ENCODE assay signal across 8 cellular contexts in the genomic region with DNA sequence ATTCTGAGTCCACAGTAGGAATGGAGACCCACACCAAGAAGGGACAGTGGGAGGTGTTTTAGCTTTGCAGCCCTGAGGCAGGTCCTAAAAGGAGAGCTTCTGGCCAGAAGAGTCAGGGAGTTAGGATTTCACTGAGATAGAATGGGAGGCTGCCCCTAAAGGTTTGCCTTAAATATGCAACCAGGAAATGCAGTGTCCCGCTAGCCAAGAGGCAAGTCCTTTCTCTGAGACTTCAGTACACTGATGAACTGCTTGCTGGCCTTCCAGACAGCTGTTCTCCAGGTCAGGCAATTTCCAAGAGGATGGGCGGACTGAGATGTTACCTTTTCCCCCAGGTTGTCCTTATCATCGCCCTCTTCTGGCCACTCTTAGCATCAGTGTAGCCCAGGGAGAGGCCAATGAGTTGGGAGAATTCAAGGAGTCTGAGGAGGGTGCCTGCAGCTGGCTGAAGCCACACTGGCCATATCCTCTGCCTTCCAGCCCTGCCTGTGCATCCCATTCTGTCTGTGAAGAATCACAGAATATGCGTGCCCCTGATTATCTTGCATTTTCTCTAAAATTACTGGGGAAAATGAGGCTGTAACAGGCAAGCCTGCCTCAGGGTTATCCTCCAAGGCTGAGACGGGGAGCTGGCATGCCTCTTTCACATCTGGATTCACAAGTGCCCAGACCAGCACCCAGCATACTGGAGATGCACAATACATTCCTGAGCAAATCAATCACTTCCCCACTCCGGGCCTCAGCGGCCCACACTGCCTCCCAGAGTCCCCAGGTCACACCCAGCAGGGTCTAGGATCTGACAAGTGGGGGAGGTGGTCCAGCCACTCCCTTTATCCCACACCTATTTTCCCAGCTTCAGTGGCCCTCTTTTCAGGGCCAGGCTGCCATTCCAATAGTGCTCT. TPM values are rescaled to one million over a fixed set of nuclear protein-coding genes. Genes with fewer than 3 reads are reported as not detected.
DNase-seq lines count a peak whose midpoint lies in the region; ATAC-seq and TF ChIP-seq lines count a peak whose summit lies in the region.

No MANE protein-coding gene starts in this region.

- H4K20me1 ChIP-seq in HCT116 (ENCODE audit: insufficient read depth): no peaks in the 10 kb centered on the region

- TF ChIP-seq RAD21 in HCT116 (IDR thresholded peaks at IDR 0.05; ENCODE audit: low read depth): peak; percentile 62

- no peak overlapping the region for H3K9ac ChIP-seq in HCT116 (ENCODE audit: low read length)

- H3K4me1 ChIP-seq in HCT116 (ENCODE audit: control insufficient read depth in 1 of 2, insufficient read depth in 2 of 2, low read length in 2 of 2): peaks cover 0 to 24% of the 10 kb centered on the region in 2 experiments; a peak in 2 of 4 replicates

- H3K4me2 ChIP-seq in HCT116 (ENCODE audit: low read length): no peak overlapping the region

- no peak overlapping the region for H2AFZ ChIP-seq in HCT116 (ENCODE audit: low read depth, low read length, poor library complexity, severe bottlenecking)

- H3K79me2 ChIP-seq in HCT116 (ENCODE audit: insufficient read depth, low read length): no peaks in the 10 kb centered on the region

- no peaks in the 10 kb centered on the region for H3K9me2 ChIP-seq in HCT116 (ENCODE audit: insufficient read depth)

- POLR2A ChIA-PET in HCT116 (lab: Charles Lee): interaction anchor here (1.2 kb wide), 1 partner anchor 10 kb away, joined by 5 read pairs; no protein-coding TSS in a partner anchor

- CTCF ChIA-PET in HCT116 (lab: Charles Lee): interaction anchor here (0.6 to 3.7 kb wide), 14 partner anchors 8 to 177 kb away, joined by 3 to 28 read pairs (median 6); no protein-coding TSS in a partner anchor

- no peak overlapping the region for H3K4me3 ChIP-seq in HCT116 (replicated peaks in 1 of 2; ENCODE audit: low read depth in 1 of 2, low read length in 2 of 2)
- H3K4me3 ChIP-seq in fibroblast of pulmonary artery (replicated peaks; ENCODE audit: low read depth, low read length): no peak overlapping the region

- TF ChIP-seq POLR2A in HCT116 (IDR thresholded peaks at IDR 0.05; ENCODE audit: borderline replicate concordance, extremely low read depth, insufficient read depth, insufficient read length): no peak

- H3K36me3 ChIP-seq in HCT116 (ENCODE audit: control insufficient read depth in 1 of 2, insufficient read depth in 2 of 2, low read length in 2 of 2): no peaks in the 10 kb centered on the region

- intact Hi-C loops in HCT116 (cut with micrococcal nuclease): loop anchor here (1.0 to 2.0 kb wide), 3 partner anchors 40 to 136 kb away; no protein-coding TSS in a partner anchor

- H3K9me3 ChIP-seq in HCT116 (ENCODE audit: control insufficient read depth in 1 of 2, insufficient read depth in 1 of 2, low read depth in 1 of 2, low read length in 2 of 2): no peaks in the 10 kb centered on the region

- no TSS peak for BruUV-seq in HCT116 (replicated peaks; lab: Mats Ljungman, UMichigan)

- no peaks in the 10 kb centered on the region for H3K27me3 ChIP-seq in HCT116 (ENCODE audit: insufficient read depth, low read length)

- TF ChIP-seq CTCF in HCT116 (IDR thresholded peaks at IDR 0.05 in 2 of 3, conservative IDR thresholded peaks at IDR 0.05 in 1 of 3; ENCODE audit: borderline replicate concordance in 1 of 3, insufficient read depth in 1 of 3, low read depth in 2 of 3, low read length in 2 of 3) (peak; percentile 80 to 85 (median 80)), fibroblast of pulmonary artery (IDR thresholded peaks at IDR 0.05; ENCODE audit: low read length, missing control alignments) (peak; percentile 68)

- DNase-seq in NCI-H2107 treated with DMSO at 0.1 percent for 48 hours (lab: John Stamatoyannopoulos, UW; ENCODE audit: unreplicated experiment) (peak; percentile 25), NCI-H2107 (lab: John Stamatoyannopoulos, UW) (no peak), HCT116 (ENCODE audit: low read depth, low spot score) (peak; percentile 31), fibroblast of pulmonary artery (ENCODE audit: low read depth) (peak; percentile 25), pons (ENCODE audit: low spot score) (peak; percentile 53)
- DNase-seq in activated CD8-positive, alpha-beta memory T cell treated with anti-CD3 and anti-CD28 coated beads, Interleukin-2, amount 50 U/mL, for 48 hours: no peak

- ATAC-seq in HCT116: peak; percentile 57
- ATAC-seq in SK-N-SH treated with all-trans-retinoic acid at 6 μM for 48 hours: peak; percentile 23; the same call in 2 of the 3 replicates
- no peak for ATAC-seq in HG02885 (IDR thresholded peaks at IDR 0.05; ENCODE audit: poor library complexity, unreplicated experiment)

- H3K27ac ChIP-seq in HCT116 (ENCODE audit: low read depth, low read length): no peak overlapping the region

- RAD21 ChIA-PET in HCT116 (lab: Charles Lee; ENCODE audit: low non-redundant PET in 1 of 2, low total read pairs in 2 of 2, uncharacterized antibody in 2 of 2, unreplicated experiment in 2 of 2): interaction anchor here in 1 of 2 experiments (0.6 to 0.8 kb wide), 2 partner anchors 116 to 136 kb away, joined by 3 read pairs; no protein-coding TSS in a partner anchor

TF ChIP-seq in HCT116, 20 proteins besides CTCF, POLR2A, EP300 and RAD21:
- TF ChIP-seq YY1 (IDR thresholded peaks at IDR 0.05; ENCODE audit: extremely low read depth, insufficient replicate concordance, low read depth, low read length) (no peak), JUND (IDR thresholded peaks at IDR 0.05) (no peak), TCF7L2 (IDR thresholded peaks at IDR 0.05; ENCODE audit: borderline replicate concordance, extremely low read depth, insufficient read depth, insufficient read length) (no peak), CBX3 (IDR thresholded peaks at IDR 0.05; ENCODE audit: low read depth) (no peak; the same call in 1 of the 2 replicates), EZH2 (IDR thresholded peaks at IDR 0.05) (no peak), ZNF274 (IDR thresholded peaks at IDR 0.05; ENCODE audit: low read depth, low read length) (no peak), SP1 (IDR thresholded peaks at IDR 0.05; ENCODE audit: low read depth) (no peak)
- TF ChIP-seq, protein P1, sequence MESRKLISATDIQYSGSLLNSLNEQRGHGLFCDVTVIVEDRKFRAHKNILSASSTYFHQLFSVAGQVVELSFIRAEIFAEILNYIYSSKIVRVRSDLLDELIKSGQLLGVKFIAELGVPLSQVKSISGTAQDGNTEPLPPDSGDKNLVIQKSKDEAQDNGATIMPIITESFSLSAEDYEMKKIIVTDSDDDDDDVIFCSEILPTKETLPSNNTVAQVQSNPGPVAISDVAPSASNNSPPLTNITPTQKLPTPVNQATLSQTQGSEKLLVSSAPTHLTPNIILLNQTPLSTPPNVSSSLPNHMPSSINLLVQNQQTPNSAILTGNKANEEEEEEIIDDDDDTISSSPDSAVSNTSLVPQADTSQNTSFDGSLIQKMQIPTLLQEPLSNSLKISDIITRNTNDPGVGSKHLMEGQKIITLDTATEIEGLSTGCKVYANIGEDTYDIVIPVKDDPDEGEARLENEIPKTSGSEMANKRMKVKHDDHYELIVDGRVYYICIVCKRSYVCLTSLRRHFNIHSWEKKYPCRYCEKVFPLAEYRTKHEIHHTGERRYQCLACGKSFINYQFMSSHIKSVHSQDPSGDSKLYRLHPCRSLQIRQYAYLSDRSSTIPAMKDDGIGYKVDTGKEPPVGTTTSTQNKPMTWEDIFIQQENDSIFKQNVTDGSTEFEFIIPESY (IDR thresholded peaks at IDR 0.05; ENCODE audit: extremely low read depth, insufficient replicate concordance, low read length): no peak
- TF ChIP-seq, protein P2, sequence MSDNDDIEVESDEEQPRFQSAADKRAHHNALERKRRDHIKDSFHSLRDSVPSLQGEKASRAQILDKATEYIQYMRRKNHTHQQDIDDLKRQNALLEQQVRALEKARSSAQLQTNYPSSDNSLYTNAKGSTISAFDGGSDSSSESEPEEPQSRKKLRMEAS (IDR thresholded peaks at IDR 0.05): no peak

TF ChIP-seq in SK-N-SH treated with all-trans-retinoic acid at 6 μM for 48 hours, 23 proteins besides CTCF, POLR2A, EP300 and RAD21:
- TF ChIP-seq ZNF70 (CRISPR knock-in tag; IDR thresholded peaks at IDR 0.05): no peak
- TF ChIP-seq TCF4 (CRISPR knock-in tag; IDR thresholded peaks at IDR 0.05; ENCODE audit: borderline replicate concordance): no peak
- TF ChIP-seq CSDC2 (CRISPR knock-in tag; IDR thresholded peaks at IDR 0.05): no peak

RNA-seq across cellular contexts. Expression of a gene that starts 2.4 kb away (rescaled TPM):
- 1.3 TPM for total RNA-seq in HCT116 (2021; ENCODE audit: unreplicated experiment)
- polyA plus RNA-seq in HCT116 (2012): 0.31 and 0.39 TPM in 2 replicates

Comparison
In these comparisons a context has a peak if more than half of its experiments do, and no peak if none do; other contexts are left out.
1. DNase-seq: peak in NCI-H2107 treated with DMSO at 0.1 percent for 48 hours (single experiment), HCT116 (single experiment), fibroblast of pulmonary artery (single experiment) and pons (single experiment); none in NCI-H2107 (single experiment) and activated CD8-positive, alpha-beta memory T cell treated with anti-CD3 and anti-CD28 coated beads, Interleukin-2, amount 50 U/mL, for 48 hours (single experiment).